Comparison of ENCODE assay signal across 27 cellular contexts in the genomic region with DNA sequence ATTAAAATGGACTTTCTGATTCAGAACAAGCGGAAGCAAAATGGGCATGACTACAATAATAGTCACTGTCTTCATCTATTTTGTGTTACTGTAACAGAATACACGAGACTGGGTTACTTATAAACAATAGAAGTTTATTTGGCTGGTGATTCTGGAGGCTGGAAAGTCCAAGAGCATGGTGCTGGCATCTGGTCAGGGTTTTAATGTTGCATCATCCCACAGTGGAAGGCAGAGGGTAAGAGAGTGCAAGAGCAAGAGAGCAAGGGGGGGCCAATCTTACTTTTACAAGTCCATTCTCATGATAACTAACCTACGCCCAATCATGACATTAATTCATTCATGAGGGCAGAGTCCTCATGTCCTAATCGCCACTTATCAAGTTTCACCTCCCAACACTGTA.
"Had no signal": no experiment of that assay in that cellular context is flagged by ENCODE, and none has a peak within 500 bp of the region (broad histone marks: within the 10 kb centered on the region; RNA-seq: fewer than 3 reads in every experiment).

No MANE protein-coding gene starts in this region.

- H3K9me3 ChIP-seq: suprapubic skin, testis, thoracic aorta, thyroid gland, transverse colon, upper lobe of left lung, upper lobe of right lung, uterus, vagina had no signal

- ATAC-seq: stimulated activated effector memory CD8-positive, alpha-beta T cell treated with anti-CD3 and anti-CD28 coated beads, Interleukin-12 subunit alpha, Interleukin-12 subunit beta, amount 100 ng/mL, for 72 hours; stimulated activated memory B cell treated with anti-CD40 and anti-IgM and Interleukin-4, amounts not matched to agents 10 μg/mL and 1 μg/mL and 100 μg/mL, for 72 hours; stimulated activated naive B cell treated with anti-CD40 and anti-IgM and Interleukin-4, amounts not matched to agents 10 μg/mL and 1 μg/mL and 100 μg/mL, for 72 hours; stimulated activated naive CD8-positive, alpha-beta T cell treated with anti-CD3 and anti-CD28 coated beads, Interleukin-15, amount 100 ng/mL, for 72 hours; stimulated activated naive CD8-positive, alpha-beta T cell treated with anti-CD3 and anti-CD28 coated beads, Interleukin-15, Interleukin-2, amounts not matched to agents 100 U/mL and 50 U/mL, for 24 hours; upper lobe of right lung had no signal

- H3K4me1 ChIP-seq: stomach, suprapubic skin, testis, thyroid gland, tibial artery, tibial nerve, transverse colon, upper lobe of left lung, upper lobe of right lung, uterus, vagina had no signal

- DNase-seq: stimulated activated CD4-positive, alpha-beta T cell treated with anti-CD3 and anti-CD28 coated beads, Interleukin-2, amount 100 ng/mL, for 48 hours; stimulated activated CD4-positive, alpha-beta T cell treated with anti-CD3 and anti-CD28 coated beads, Interleukin-4, amount 100 ng/mL, for 1 hour; stimulated activated CD4-positive, alpha-beta T cell treated with anti-CD3 and anti-CD28 coated beads, Interleukin-4, amount 100 ng/mL, for 24 hours; stimulated activated CD4-positive, alpha-beta T cell treated with anti-CD3 and anti-CD28 coated beads, Interleukin-4, amount 100 ng/mL, for 4 hours; stimulated activated CD8-positive, alpha-beta memory T cell treated with anti-CD3 and anti-CD28 coated beads, Interleukin-4, amount 100 ng/mL, for 48 hours; stimulated activated naive B cell treated with anti-CD40 and anti-IgM and Interleukin-4, amounts not matched to agents 10 μg/mL and 1 μg/mL and 100 μg/mL, for 72 hours; stimulated activated naive CD4-positive, alpha-beta T cell; stimulated activated naive CD4-positive, alpha-beta T cell treated with Interleukin-2 at 50 U/mL for 16 hours; stimulated activated naive CD8-positive, alpha-beta T cell treated with anti-CD3 and anti-CD28 coated beads, Interleukin-15, amount 100 ng/mL, for 72 hours; stimulated activated naive CD8-positive, alpha-beta T cell treated with anti-CD3 and anti-CD28 coated beads, Interleukin-15, Interleukin-2, amounts not matched to agents 100 U/mL and 50 U/mL, for 24 hours; stomach; substantia nigra; testis; thyroid gland; tibial artery; transverse colon; trophoblast cell; upper lobe of left lung; upper lobe of right lung; uterus had no signal

- H3K36me3 ChIP-seq: stomach, suprapubic skin, thoracic aorta, thyroid gland, tibial artery, tibial nerve, transverse colon, upper lobe of left lung, upper lobe of right lung, uterus, vagina had no signal

- H3K27ac ChIP-seq: stomach, suprapubic skin, testis, thoracic aorta, thyroid gland, tibial artery, tibial nerve, transverse colon, upper lobe of left lung, upper lobe of right lung, uterus, vagina had no signal

- H3K27me3 ChIP-seq: stomach, suprapubic skin, testis, thyroid gland, tibial artery, tibial nerve, transverse colon, upper lobe of left lung, upper lobe of right lung, uterus, vagina had no signal

- H3K4me3 ChIP-seq: stomach, suprapubic skin, testis, thoracic aorta, thyroid gland, tibial artery, tibial nerve, transverse colon, upper lobe of left lung, upper lobe of right lung, uterus, vagina had no signal

- FAIRE-seq: urothelium cell line had no signal
